25 cellular contexts compared by ENCODE assay signal in the genomic region with DNA sequence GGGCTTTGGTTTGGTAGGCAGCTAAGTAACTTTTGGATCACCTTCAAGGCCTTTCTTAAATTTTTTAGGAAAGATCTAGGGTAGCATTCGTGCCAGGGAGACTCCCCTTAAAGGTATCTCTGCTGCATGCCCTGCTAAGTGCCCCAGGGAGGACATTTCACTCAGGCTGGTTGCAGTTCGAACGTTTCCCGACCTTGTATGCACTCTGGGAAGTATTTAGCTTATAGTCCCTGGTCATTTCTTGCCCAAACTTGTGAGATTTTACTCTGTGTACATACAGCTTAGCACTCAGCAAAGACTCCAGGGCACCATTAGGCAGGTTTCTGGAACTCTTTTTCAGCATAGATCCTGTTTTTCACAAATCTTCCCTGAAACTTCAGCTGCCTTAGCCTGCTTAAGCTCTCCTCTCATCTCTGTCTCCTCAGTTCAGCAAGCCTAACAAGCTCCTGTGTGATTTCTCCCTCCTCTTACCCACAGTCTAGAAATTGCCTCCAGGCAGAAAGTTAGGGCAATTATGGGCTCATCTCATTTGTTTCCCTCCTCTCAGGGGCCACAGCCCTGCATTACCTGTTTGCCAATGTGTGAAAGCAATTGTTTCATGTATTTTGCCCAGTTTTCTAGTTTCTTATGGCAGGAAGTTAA.
DNase-seq lines count a peak whose midpoint lies in the region; ATAC-seq and TF ChIP-seq lines count a peak whose summit lies in the region.
"Had no signal": no experiment of that assay in that cellular context is flagged by ENCODE, and none has a peak within 500 bp of the region (broad histone marks: within the 10 kb centered on the region; RNA-seq: fewer than 3 reads in every experiment).

No MANE protein-coding gene starts in this region.

- peak overlapping the region; percentile 49 for H3K27ac Mint-ChIP-seq in activated T-cell treated with anti-CD3 and anti-CD28 coated beads, Interleukin-2, amount 50 U/mL, for 72 hours
- H3K27ac Mint-ChIP-seq in activated T-cell treated with anti-CD3 and anti-CD28 coated beads, Interleukin-2, amount 50 U/mL, for 24 hours: no peak overlapping the region
- H3K27ac Mint-ChIP-seq in mesothelial cell of epicardium: peak overlapping the region; percentile 85
- H3K27ac Mint-ChIP-seq: activated naive CD4-positive, alpha-beta T cell treated with anti-CD3 and anti-CD28 coated beads for 36 hours; B cell; stimulated activated effector memory CD8-positive, alpha-beta T cell treated with anti-CD3 and anti-CD28 coated beads, Interleukin-12 subunit alpha, Interleukin-12 subunit beta, amount 100 ng/mL, for 72 hours had no signal

- ATAC-seq in activated T-cell treated with anti-CD3 and anti-CD28 coated beads, Interleukin-2, amount 50 U/mL, for 72 hours (replicated peaks in 1 of 2): no peak
- ATAC-seq in foreskin keratinocyte (peak; percentile 67), HG03460 (IDR thresholded peaks at IDR 0.05; ENCODE audit: unreplicated experiment) (no peak), GM19324 (IDR thresholded peaks at IDR 0.05; ENCODE audit: low FRiP score, unreplicated experiment) (no peak), GM21786 (IDR thresholded peaks at IDR 0.05; ENCODE audit: unreplicated experiment) (no peak)
- ATAC-seq: left lung; stimulated activated effector memory CD8-positive, alpha-beta T cell treated with anti-CD3 and anti-CD28 coated beads, Interleukin-12 subunit alpha, Interleukin-12 subunit beta, amount 100 ng/mL, for 72 hours had no signal

- no peak for DNase-seq in activated T-cell treated with anti-CD3 and anti-CD28 coated beads, Interleukin-2, amount 50 U/mL, for 72 hours
- DNase-seq in activated T-cell treated with anti-CD3 and anti-CD28 coated beads, Interleukin-2, amount 50 U/mL, for 24 hours: no peak
- DNase-seq in foreskin keratinocyte (peak; percentile 17 to 49), mesothelial cell of epicardium (ENCODE audit: low spot score in 2 of 2, unreplicated experiment in 2 of 2) (no peak), NCI-H2171 (lab: John Stamatoyannopoulos, UW) (no peak)
- DNase-seq: activated CD4-positive, alpha-beta T cell treated with anti-CD3 and anti-CD28 coated beads, Interleukin-2, amount 50 U/mL, for 48 hours; activated naive CD4-positive, alpha-beta T cell treated with anti-CD3 and anti-CD28 coated beads for 36 hours; activated T-cell treated with anti-CD3 and anti-CD28 coated beads for 4 hours; Caco-2; EL; foreskin fibroblast; GOT3; left lung; NCI-H1105 treated with DMSO at 0.1 percent for 48 hours; NCI-H2171 treated with DMSO at 0.1 percent for 48 hours; PC-9; sigmoid colon; T-helper 2 cell; transverse colon; WERI-Rb-1 had no signal

- no peaks in the 10 kb centered on the region for H3K27me3 ChIP-seq in foreskin keratinocyte
- H3K27me3 ChIP-seq: left lung, sigmoid colon, transverse colon had no signal

- H3K4me3 Mint-ChIP-seq in activated T-cell treated with anti-CD3 and anti-CD28 coated beads, Interleukin-2, amount 50 U/mL, for 72 hours: no peak overlapping the region
- H3K4me3 Mint-ChIP-seq in activated T-cell treated with anti-CD3 and anti-CD28 coated beads, Interleukin-2, amount 50 U/mL, for 24 hours: no peak overlapping the region
- peak overlapping the region; percentile 8 for H3K4me3 Mint-ChIP-seq in mesothelial cell of epicardium
- H3K4me3 Mint-ChIP-seq: activated naive CD4-positive, alpha-beta T cell treated with anti-CD3 and anti-CD28 coated beads for 36 hours; B cell; stimulated activated effector memory CD8-positive, alpha-beta T cell treated with anti-CD3 and anti-CD28 coated beads, Interleukin-12 subunit alpha, Interleukin-12 subunit beta, amount 100 ng/mL, for 72 hours had no signal

- H3K27ac ChIP-seq in foreskin keratinocyte: no peak overlapping the region
- H3K27ac ChIP-seq: left lung, PC-9, transverse colon, WERI-Rb-1 had no signal

- H3K4me1 Mint-ChIP-seq in activated T-cell treated with anti-CD3 and anti-CD28 coated beads, Interleukin-2, amount 50 U/mL, for 72 hours (ENCODE audit: low read depth): no peaks in the 10 kb centered on the region
- H3K4me1 Mint-ChIP-seq in activated T-cell treated with anti-CD3 and anti-CD28 coated beads, Interleukin-2, amount 50 U/mL, for 24 hours (ENCODE audit: low read depth): no peaks in the 10 kb centered on the region
- H3K4me1 Mint-ChIP-seq in mesothelial cell of epicardium: peaks cover 30% of the 10 kb centered on the region
- H3K4me1 Mint-ChIP-seq: B cell; stimulated activated effector memory CD8-positive, alpha-beta T cell treated with anti-CD3 and anti-CD28 coated beads, Interleukin-12 subunit alpha, Interleukin-12 subunit beta, amount 100 ng/mL, for 72 hours had no signal

- H3K36me3 Mint-ChIP-seq in activated T-cell treated with anti-CD3 and anti-CD28 coated beads, Interleukin-2, amount 50 U/mL, for 72 hours (ENCODE audit: insufficient read depth in 2 of 2): no peaks in the 10 kb centered on the region
- peaks cover 4% of the 10 kb centered on the region for H3K36me3 Mint-ChIP-seq in activated T-cell treated with anti-CD3 and anti-CD28 coated beads, Interleukin-2, amount 50 U/mL, for 24 hours (ENCODE audit: low read depth)
- H3K36me3 Mint-ChIP-seq in mesothelial cell of epicardium: peaks cover 2% of the 10 kb centered on the region
- H3K36me3 Mint-ChIP-seq: stimulated activated effector memory CD8-positive, alpha-beta T cell treated with anti-CD3 and anti-CD28 coated beads, Interleukin-12 subunit alpha, Interleukin-12 subunit beta, amount 100 ng/mL, for 72 hours had no signal

- peaks cover 9% of the 10 kb centered on the region for H3K4me1 ChIP-seq in foreskin keratinocyte
- H3K4me1 ChIP-seq: Caco-2, left lung, transverse colon had no signal

- no peaks in the 10 kb centered on the region for H3K27me3 Mint-ChIP-seq in activated T-cell treated with anti-CD3 and anti-CD28 coated beads, Interleukin-2, amount 50 U/mL, for 72 hours (ENCODE audit: low read depth)
- H3K27me3 Mint-ChIP-seq in activated T-cell treated with anti-CD3 and anti-CD28 coated beads, Interleukin-2, amount 50 U/mL, for 24 hours: no peaks in the 10 kb centered on the region
- no peaks in the 10 kb centered on the region for H3K27me3 Mint-ChIP-seq in mesothelial cell of epicardium (ENCODE audit: low read depth)
- H3K27me3 Mint-ChIP-seq: B cell had no signal

- H3K9me3 Mint-ChIP-seq in activated T-cell treated with anti-CD3 and anti-CD28 coated beads, Interleukin-2, amount 50 U/mL, for 72 hours: no peaks in the 10 kb centered on the region
- H3K9me3 Mint-ChIP-seq in activated T-cell treated with anti-CD3 and anti-CD28 coated beads, Interleukin-2, amount 50 U/mL, for 24 hours: no peaks in the 10 kb centered on the region
- H3K9me3 Mint-ChIP-seq in mesothelial cell of epicardium: no peaks in the 10 kb centered on the region
- H3K9me3 Mint-ChIP-seq: activated naive CD4-positive, alpha-beta T cell treated with anti-CD3 and anti-CD28 coated beads for 36 hours; stimulated activated effector memory CD8-positive, alpha-beta T cell treated with anti-CD3 and anti-CD28 coated beads, Interleukin-12 subunit alpha, Interleukin-12 subunit beta, amount 100 ng/mL, for 72 hours had no signal

- TF ChIP-seq CTCF in foreskin keratinocyte (conservative IDR thresholded peaks at IDR 0.05) (no peak), mesothelial cell of epicardium (IDR thresholded peaks at IDR 0.05; ENCODE audit: unreplicated experiment) (no peak)

Comparison
In these comparisons a context has a peak if more than half of its experiments do, and no peak if none do; other contexts are left out.
1. DNase-seq: peak in foreskin keratinocyte (2 of 2); none in activated T-cell treated with anti-CD3 and anti-CD28 coated beads, Interleukin-2, amount 50 U/mL, for 72 hours (0 of 2), activated T-cell treated with anti-CD3 and anti-CD28 coated beads, Interleukin-2, amount 50 U/mL, for 24 hours (single experiment), mesothelial cell of epicardium (0 of 2) and NCI-H2171 (single experiment).